10 cellular contexts compared by ENCODE assay signal in the genomic region with DNA sequence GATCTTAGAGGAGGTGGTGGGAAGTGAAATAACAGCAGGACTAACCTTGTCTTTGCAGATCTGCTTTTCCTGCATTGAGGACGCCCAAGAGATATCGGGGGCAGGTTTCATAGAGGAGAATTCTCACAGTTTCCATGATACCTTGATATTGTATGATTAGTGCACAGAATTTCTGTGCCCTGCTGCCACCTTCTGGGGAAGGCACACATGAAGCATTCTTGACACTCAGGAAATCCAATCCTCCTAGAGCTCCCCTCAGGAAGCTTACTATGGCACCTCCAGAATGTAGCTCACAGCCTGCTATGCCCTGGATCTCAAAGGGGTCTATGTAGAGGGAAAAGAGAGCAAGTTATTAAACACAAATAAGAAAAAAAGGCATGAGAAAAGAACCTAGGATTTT. TPM values are rescaled to one million over a fixed set of nuclear protein-coding genes. Genes with fewer than 3 reads are reported as not detected.
DNase-seq lines count a peak whose midpoint lies in the region; ATAC-seq and TF ChIP-seq lines count a peak whose summit lies in the region.
"Had no signal": no experiment of that assay in that cellular context is flagged by ENCODE, and none has a peak within 500 bp of the region (broad histone marks: within the 10 kb centered on the region; RNA-seq: fewer than 3 reads in every experiment).

No MANE protein-coding gene starts in this region.

- peak; percentile 32 for TF ChIP-seq CTCF in GM20000 (IDR thresholded peaks at IDR 0.05; ENCODE audit: extremely low read depth, missing control alignments)

- no peak for ATAC-seq in HG03571 (IDR thresholded peaks at IDR 0.05; ENCODE audit: unreplicated experiment)
- no peak for ATAC-seq in sciatic nerve

- intact Hi-C loops in sciatic nerve (cut with DNase I) = no loop called here

- DNase-seq in Daoy (ENCODE audit: low read depth) (peak; percentile 17), GM20000 (ENCODE audit: low spot score) (peak; percentile 45), RPMI7951 (ENCODE audit: low read depth) (peak; percentile 12), iris pigment epithelial cell (ENCODE audit: low read depth) (peak; percentile 4), retina (no peak), sciatic nerve (ENCODE audit: low spot score) (no peak)
- DNase-seq: mesenchymal stem cell, SJCRH30, stomach had no signal

RNA-seq across cellular contexts. Expression of a gene that starts 1.5 kb away (rescaled TPM):
- total RNA-seq in Daoy (2014; rRNA removed; shearing (Covaris generic)) = not detected in 2 replicates
- total RNA-seq in RPMI7951 (2014; rRNA removed; shearing (Covaris generic)) = not detected in 2 replicates
- total RNA-seq in sciatic nerve = not detected
- total RNA-seq: SJCRH30 had no signal

RNA-seq across cellular contexts. Expression of a gene that starts 23.9 kb away (rescaled TPM):
- total RNA-seq in Daoy (2014; rRNA removed; shearing (Covaris generic)) = not detected in 2 replicates
- total RNA-seq in RPMI7951 (2014; rRNA removed; shearing (Covaris generic)) = not detected in 2 replicates
- not detected for total RNA-seq in sciatic nerve

RNA-seq across cellular contexts. Expression of a gene that starts 40.1 kb away (rescaled TPM):
- not detected in 2 replicates for total RNA-seq in Daoy (2014; rRNA removed; shearing (Covaris generic))
- total RNA-seq in RPMI7951 (2014; rRNA removed; shearing (Covaris generic)) = not detected in 2 replicates
- total RNA-seq in sciatic nerve = 1.1 TPM
- total RNA-seq: SJCRH30 had no signal

Comparison
In these comparisons a context has a peak if more than half of its experiments do, and no peak if none do; other contexts are left out.
1. DNase-seq: peak in Daoy (single experiment), GM20000 (single experiment), RPMI7951 (single experiment) and iris pigment epithelial cell (single experiment); none in retina (single experiment) and sciatic nerve (single experiment).